19 cellular contexts compared by ENCODE assay signal in the genomic region with DNA sequence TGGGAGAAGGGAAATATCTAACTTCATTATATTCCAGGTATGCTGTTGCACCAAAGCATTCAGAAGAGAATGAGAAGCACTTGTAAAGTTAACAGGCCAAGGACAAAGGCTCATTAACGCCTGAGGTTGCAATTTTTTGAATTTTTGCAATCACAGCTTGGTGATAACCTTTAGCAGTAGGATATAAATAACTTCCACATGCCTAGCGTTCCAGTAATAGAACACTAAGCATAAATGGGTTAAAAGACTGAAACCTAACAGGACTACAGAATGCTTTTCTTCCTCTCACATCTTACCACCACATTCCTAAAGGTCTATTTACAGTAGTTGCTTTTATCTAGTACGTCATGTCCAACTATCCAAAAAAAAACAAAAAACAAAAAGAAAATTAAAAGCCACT. TPM values are rescaled to one million over a fixed set of nuclear protein-coding genes. Genes with fewer than 3 reads are reported as not detected.
DNase-seq lines count a peak whose midpoint lies in the region; ATAC-seq and FAIRE-seq lines count a peak whose summit lies in the region.
"Had no signal": no experiment of that assay in that cellular context is flagged by ENCODE, and none has a peak within 500 bp of the region (broad histone marks: within the 10 kb centered on the region; RNA-seq: fewer than 3 reads in every experiment).

No MANE protein-coding gene starts in this region.

- H3K27me3 Mint-ChIP-seq in CD4-positive, alpha-beta memory T cell = no peaks in the 10 kb centered on the region

- peaks cover 37 to 63% (median 53%) of the 10 kb centered on the region in 4 donors for H3K4me1 Mint-ChIP-seq in CD4-positive, alpha-beta memory T cell

- peaks cover 21% of the 10 kb centered on the region for H3K4me1 ChIP-seq in CD4-positive, alpha-beta memory T cell (ENCODE audit: insufficient read depth, low read length)

- ATAC-seq in HG03460 (IDR thresholded peaks at IDR 0.05; ENCODE audit: unreplicated experiment) = no peak
- no peak for ATAC-seq in GM21381 (IDR thresholded peaks at IDR 0.05; ENCODE audit: unreplicated experiment)
- ATAC-seq: sciatic nerve had no signal

- no peaks in the 10 kb centered on the region for H3K9me3 Mint-ChIP-seq in CD4-positive, alpha-beta memory T cell

- no peak overlapping the region for H3K4me3 Mint-ChIP-seq in CD4-positive, alpha-beta memory T cell

- H3K27ac ChIP-seq in CD4-positive, alpha-beta memory T cell (ENCODE audit: low read depth, low read length) = no peak overlapping the region

- H3K4me3 ChIP-seq in CD4-positive, alpha-beta memory T cell (ENCODE audit: low read length in 2 of 2) = no peak overlapping the region
- H3K4me3 ChIP-seq: lung, upper lobe of left lung had no signal

- POLR2A ChIA-PET in CD4-positive, alpha-beta memory T cell (lab: Charles Lee; ENCODE audit: partially characterized antibody) = no interaction called here

- in situ Hi-C loops in SK-MEL-5 (cut with HindIII; ENCODE audit: low pct_unique_long_range_greater_than_20kb, low sequenced_read_pairs) = no loop called here

- CTCF ChIA-PET in CD4-positive, alpha-beta memory T cell (lab: Charles Lee; ENCODE audit: partially characterized antibody) = no interaction called here

- intact Hi-C loops in CD4-positive, alpha-beta memory T cell (cut with micrococcal nuclease) = no loop called here
- intact Hi-C loops in posterior vena cava (cut with DNase I) = no loop called here

- peaks cover 8 to 20% of the 10 kb centered on the region in 2 donors for H3K36me3 Mint-ChIP-seq in CD4-positive, alpha-beta memory T cell

- H3K27me3 ChIP-seq in CD4-positive, alpha-beta memory T cell (ENCODE audit: insufficient read depth, low read length) = no peaks in the 10 kb centered on the region
- H3K27me3 ChIP-seq: upper lobe of left lung had no signal

- H3K27ac Mint-ChIP-seq in CD4-positive, alpha-beta memory T cell = peak overlapping the region in 4 of 7 donors; percentile 26 to 70 (median 60)

- H3K9me3 ChIP-seq in CD4-positive, alpha-beta memory T cell (ENCODE audit: control insufficient read depth in 1 of 2, low read length in 2 of 2) = no peaks in the 10 kb centered on the region
- H3K9me3 ChIP-seq: upper lobe of left lung had no signal

- peak; percentile 55 for FAIRE-seq in endometrium (lab: Jason Lieb, UNC)
- FAIRE-seq: HTR-8/SVneo had no signal

- H3K36me3 ChIP-seq in CD4-positive, alpha-beta memory T cell (ENCODE audit: insufficient read depth, low read length) = no peaks in the 10 kb centered on the region
- H3K36me3 ChIP-seq: upper lobe of left lung had no signal

- no peak for DNase-seq in CD4-positive, alpha-beta memory T cell
- DNase-seq in SK-MEL-5 (ENCODE audit: low read depth, low spot score) (peak; percentile 31), non-pigmented ciliary epithelial cell (ENCODE audit: low read depth) (peak; percentile 28), posterior vena cava (ENCODE audit: low spot score) (no peak), AG20443 (ENCODE audit: low spot score) (no peak)
- DNase-seq: activated effector memory CD4-positive, alpha-beta T cell treated with Interleukin-2 at 50 U/mL for 16 hours; Calu3; foreskin fibroblast; GF-D8; NCI-H2081 treated with DMSO at 0.1 percent for 48 hours; NCI-H69; stimulated activated CD4-positive, alpha-beta T cell treated with anti-CD3 and anti-CD28 coated beads, Interleukin-4, amount 100 ng/mL, for 4 hours; upper lobe of left lung had no signal

RNA-seq across cellular contexts. Expression of a gene that starts 57.4 kb away (rescaled TPM):
- total RNA-seq in CD4-positive, alpha-beta memory T cell = under 1 TPM; 0.72 to 0.81 TPM
- under 1 TPM in 1 of 2 donors, not detected in 1; 0.02 TPM for polyA plus RNA-seq in CD4-positive, alpha-beta memory T cell
- total RNA-seq in SK-MEL-5 (2014; rRNA removed; shearing (Covaris generic)) = 0.03 TPM in 1 of 2 replicates, not detected in the other
- not detected in 2 replicates for polyA plus RNA-seq in SK-MEL-5 (2015; cell fraction: cytosol; rRNA removed)
- 0.09 TPM in 1 of 2 replicates, not detected in the other for polyA plus RNA-seq in SK-MEL-5 (2015; cell fraction: nucleus; rRNA removed)
- total RNA-seq in posterior vena cava = under 1 TPM; 0.38 to 0.65 TPM

Comparison
In these comparisons a context has a peak if more than half of its experiments do, and no peak if none do; other contexts are left out.
1. DNase-seq: peak in SK-MEL-5 (single experiment) and non-pigmented ciliary epithelial cell (single experiment); none in CD4-positive, alpha-beta memory T cell (0 of 5), posterior vena cava (single experiment) and AG20443 (single experiment).